Comparison of ENCODE assay signal across 26 cellular contexts in the genomic region with DNA sequence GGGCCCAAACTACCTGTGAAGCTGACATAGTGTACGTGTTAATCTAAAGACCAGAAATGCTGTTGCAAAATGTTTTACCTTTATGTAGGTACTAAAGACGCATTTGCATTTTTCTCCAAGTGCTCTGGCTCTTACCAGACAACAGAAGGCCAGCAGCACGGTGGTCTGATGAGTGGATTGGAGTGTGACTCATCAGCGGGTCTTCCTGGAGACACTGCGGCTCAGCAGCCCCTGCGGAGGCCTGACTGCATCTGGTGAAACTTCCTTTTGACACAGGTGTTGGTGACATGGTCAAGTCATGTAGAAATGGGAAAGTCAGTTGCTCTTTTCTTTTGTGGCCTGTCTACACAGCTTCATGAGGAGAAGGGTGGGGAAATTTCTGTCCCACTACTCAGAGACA.
DNase-seq lines count a peak whose midpoint lies in the region; ATAC-seq and TF ChIP-seq lines count a peak whose summit lies in the region.
"Had no signal": no experiment of that assay in that cellular context is flagged by ENCODE, and none has a peak within 500 bp of the region (broad histone marks: within the 10 kb centered on the region; RNA-seq: fewer than 3 reads in every experiment).

No MANE protein-coding gene starts in this region.

- H3K27me3 Mint-ChIP-seq in activated CD4-positive, alpha-beta memory T cell treated with anti-CD3 and anti-CD28 coated beads for 36 hours = no peaks in the 10 kb centered on the region
- H3K27me3 Mint-ChIP-seq: CD4-positive, CD25-positive, alpha-beta regulatory T cell had no signal

- DNase-seq in ELR (ENCODE audit: low read depth) = peak; percentile 24
- DNase-seq in RPMI7951 (ENCODE audit: low read depth) = peak; percentile 64
- peak; percentile 35 for DNase-seq in brain microvascular endothelial cell
- peak; percentile 33 for DNase-seq in mesendoderm
- no peak for DNase-seq in activated CD4-positive, alpha-beta memory T cell treated with anti-CD3 and anti-CD28 coated beads for 36 hours
- DNase-seq: CD4-positive, CD25-positive, alpha-beta regulatory T cell; DMS153; DND-41; GM23248; H7; KBM-7; MV-4-11; NCI-H1105; NCI-H1436 treated with DMSO at 0.1 percent for 48 hours; NCI-H187 treated with DMSO at 0.1 percent for 48 hours; NCI-H2107; NCI-H524 treated with DMSO at 0.1 percent for 48 hours; NCI-H774; SHP77 treated with DMSO at 0.1 percent for 48 hours; SK-N-SH; SW 1271 had no signal

- in situ Hi-C loops in brain microvascular endothelial cell (cut with HindIII; ENCODE audit: low pct_ligation_motif_present, low sequenced_read_pairs) = no loop called here

- H3K36me3 Mint-ChIP-seq in activated CD4-positive, alpha-beta memory T cell treated with anti-CD3 and anti-CD28 coated beads for 36 hours = no peaks in the 10 kb centered on the region
- H3K36me3 Mint-ChIP-seq: CD4-positive, CD25-positive, alpha-beta regulatory T cell had no signal

- H3K36me3 ChIP-seq in brain microvascular endothelial cell (replicated peaks) = no peaks in the 10 kb centered on the region
- H3K36me3 ChIP-seq in mesendoderm (ENCODE audit: control insufficient read depth, insufficient read depth, low read length) = no peaks in the 10 kb centered on the region
- H3K36me3 ChIP-seq: BLaER1 had no signal

- H3K4me2 ChIP-seq in mesendoderm (ENCODE audit: low read length) = no peak overlapping the region
- H3K4me2 ChIP-seq: BLaER1, SK-N-SH had no signal

- H3K4me3 Mint-ChIP-seq in activated CD4-positive, alpha-beta memory T cell treated with anti-CD3 and anti-CD28 coated beads for 36 hours = no peak overlapping the region
- H3K4me3 Mint-ChIP-seq: CD4-positive, CD25-positive, alpha-beta regulatory T cell; T-helper 1 cell treated with Interleukin-12 subunit alpha and Interleukin-12 subunit beta and Interleukin-4 antibody, amounts not matched to agents 30 μg/mL and 1 μg/mL, for 36 hours had no signal

- H3K56ac ChIP-seq in mesendoderm (ENCODE audit: low read length) = no peak overlapping the region

- no peaks in the 10 kb centered on the region for H3K79me1 ChIP-seq in mesendoderm (ENCODE audit: low read length)

- H3K79me2 ChIP-seq in mesendoderm (ENCODE audit: control insufficient read depth, insufficient read depth, low read length) = no peaks in the 10 kb centered on the region

- no peaks in the 10 kb centered on the region for H3K4me1 Mint-ChIP-seq in activated CD4-positive, alpha-beta memory T cell treated with anti-CD3 and anti-CD28 coated beads for 36 hours (ENCODE audit: low read depth)
- H3K4me1 Mint-ChIP-seq: CD4-positive, CD25-positive, alpha-beta regulatory T cell had no signal

- POLR2A ChIA-PET in activated CD4-positive, alpha-beta memory T cell treated with anti-CD3 and anti-CD28 coated beads for 36 hours (lab: Charles Lee) = no interaction called here

- H3K9ac ChIP-seq in mesendoderm (ENCODE audit: low read length) = no peak overlapping the region
- H3K9ac ChIP-seq: BLaER1, GM23248, SK-N-SH had no signal

- intact Hi-C loops in activated CD4-positive, alpha-beta memory T cell treated with anti-CD3 and anti-CD28 coated beads for 36 hours (cut with micrococcal nuclease) = no loop called here

- H3K18ac ChIP-seq in mesendoderm (ENCODE audit: low read length) = no peak overlapping the region

- no peaks in the 10 kb centered on the region for H3K4me1 ChIP-seq in mesendoderm (ENCODE audit: control insufficient read depth, low read depth, low read length)
- H3K4me1 ChIP-seq: BLaER1 had no signal

- no peak overlapping the region for H4K5ac ChIP-seq in mesendoderm (ENCODE audit: low read length)

- peaks cover 3% of the 10 kb centered on the region for H3K9me3 Mint-ChIP-seq in activated CD4-positive, alpha-beta memory T cell treated with anti-CD3 and anti-CD28 coated beads for 36 hours
- H3K9me3 Mint-ChIP-seq: T-helper 1 cell treated with Interleukin-12 subunit alpha and Interleukin-12 subunit beta and Interleukin-4 antibody, amounts not matched to agents 30 μg/mL and 1 μg/mL, for 36 hours had no signal

- ATAC-seq in HG02981 (IDR thresholded peaks at IDR 0.05; ENCODE audit: unreplicated experiment) (no peak), GM19324 (IDR thresholded peaks at IDR 0.05; ENCODE audit: low FRiP score, unreplicated experiment) (no peak), HG02973 (IDR thresholded peaks at IDR 0.05; ENCODE audit: unreplicated experiment) (no peak)

- no peak overlapping the region for H3K27ac Mint-ChIP-seq in activated CD4-positive, alpha-beta memory T cell treated with anti-CD3 and anti-CD28 coated beads for 36 hours
- H3K27ac Mint-ChIP-seq: T-helper 1 cell treated with Interleukin-12 subunit alpha and Interleukin-12 subunit beta and Interleukin-4 antibody, amounts not matched to agents 30 μg/mL and 1 μg/mL, for 36 hours had no signal

- no peak overlapping the region for H3K23ac ChIP-seq in mesendoderm (ENCODE audit: low read length)

- H3K4ac ChIP-seq in mesendoderm (ENCODE audit: low read depth, low read length) = no peak overlapping the region

- H3K4me3 ChIP-seq in brain microvascular endothelial cell (ENCODE audit: low read depth, low read length) = no peak overlapping the region
- no peak overlapping the region for H3K4me3 ChIP-seq in mesendoderm (ENCODE audit: low read length)
- H3K4me3 ChIP-seq: BLaER1, GM23248 had no signal

- no peak overlapping the region for H2BK15ac ChIP-seq in mesendoderm (replicated peaks; ENCODE audit: low read depth)

- H2BK5ac ChIP-seq in mesendoderm (ENCODE audit: low read length) = no peak overlapping the region

- no peak for TF ChIP-seq CTCF in brain microvascular endothelial cell (IDR thresholded peaks at IDR 0.05; ENCODE audit: low read depth, low read length, missing control alignments)

- H2BK120ac ChIP-seq in mesendoderm (ENCODE audit: low read depth, low read length) = no peak overlapping the region

- H3K27me3 ChIP-seq in brain microvascular endothelial cell (replicated peaks) (no peaks in the 10 kb centered on the region), mesendoderm (ENCODE audit: insufficient read depth, low read length, poor library complexity) (no peaks in the 10 kb centered on the region)
- H3K27me3 ChIP-seq: BLaER1 had no signal

- H2AK5ac ChIP-seq in mesendoderm (ENCODE audit: low read length) = no peak overlapping the region

- CTCF ChIA-PET in activated CD4-positive, alpha-beta memory T cell treated with anti-CD3 and anti-CD28 coated beads for 36 hours (lab: Charles Lee) = no interaction called here

- H3K27ac ChIP-seq in brain microvascular endothelial cell (no peak overlapping the region), mesendoderm (ENCODE audit: low read depth, low read length) (no peak overlapping the region)
- H3K27ac ChIP-seq: BLaER1, GM23248 had no signal

- no CpG with 5 or more reads among the region's 6 CpGs for WGBS in mesendoderm (ENCODE audit: extremely low coverage, insufficient coverage, low lambda C conversion rate)

- no peak overlapping the region for H4K8ac ChIP-seq in mesendoderm (ENCODE audit: low read depth, low read length)
